Comparison of ENCODE assay signal across 24 cellular contexts in genomic region chr15:36497903-36498302, GRCh38.
DNase-seq lines count a peak whose midpoint lies in the region; ATAC-seq, FAIRE-seq and TF ChIP-seq lines count a peak whose summit lies in the region.
"Had no signal": no experiment of that assay in that cellular context is flagged by ENCODE, and none has a peak within 500 bp of the region (broad histone marks: within the 10 kb centered on the region; RNA-seq: fewer than 3 reads in every experiment).

No MANE protein-coding gene starts in this region.

- H3K9me3 ChIP-seq in SK-N-SH (no peaks in the 10 kb centered on the region), K562 (replicated peaks; ENCODE audit: control insufficient read depth, insufficient read depth, low read depth, low read length) (no peaks in the 10 kb centered on the region), muscle layer of duodenum (ENCODE audit: control insufficient read depth in 1 of 2, low read length in 2 of 2) (no peaks in the 10 kb centered on the region)
- H3K9me3 ChIP-seq: testis had no signal

- no peaks in the 10 kb centered on the region for H3K9me2 ChIP-seq in SK-N-SH

- peaks cover 4% of the 10 kb centered on the region for H3K27me3 Mint-ChIP-seq in activated CD4-positive, alpha-beta T cell treated with anti-CD3 and anti-CD28 coated beads, Interleukin-2, amount 10 ng/mL, durations not matched to agents 24 days and 14 days

- no peak for FAIRE-seq in K562 (lab: Jason Lieb, UNC)
- FAIRE-seq: HepG2 had no signal

- DNase-seq in SK-N-SH (no peak), K562 (ENCODE audit: extremely low read depth in 1 of 4, low spot score in 3 of 4) (no peak)
- DNase-seq in activated CD4-positive, alpha-beta T cell treated with anti-CD3 and anti-CD28 coated beads, Interleukin-2, amount 10 ng/mL, durations not matched to agents 24 days and 14 days = no peak
- DNase-seq in activated CD4-positive, alpha-beta T cell treated with anti-CD3 and anti-CD28 coated beads, Interleukin-2, amount 50 U/mL, for 4 hours = no peak
- DNase-seq: activated effector memory CD4-positive, alpha-beta T cell treated with Interleukin-2 at 50 U/mL for 16 hours; activated naive CD8-positive, alpha-beta T cell treated with anti-CD3 and anti-CD28 coated beads, Interleukin-2, amount 10 ng/mL, durations not matched to agents 7 days and 5 days; DMS53; foreskin fibroblast; GDM1; hypothalamus; NCI-H1105 treated with DMSO at 0.1 percent for 48 hours; NK-92 treated with Interleukin-12 subunit alpha and Interleukin-12 subunit beta, amount 100 ng/mL, for 24 hours; stimulated activated CD4-positive, alpha-beta T cell treated with anti-CD3 and anti-CD28 coated beads, Interleukin-2, amount 100 ng/mL, for 48 hours; stimulated activated naive CD4-positive, alpha-beta T cell; testis had no signal

- in situ Hi-C loops in K562 (cut with MboI) = no loop called here

- H3K4me3 ChIP-seq in SK-N-SH (ENCODE audit: low read depth in 2 of 2, low read length in 1 of 2) (no peak overlapping the region), K562 (no peak overlapping the region), muscle layer of duodenum (ENCODE audit: low read depth in 1 of 2, low read length in 2 of 2) (peak overlapping the region; percentile 7 to 27)
- H3K4me3 ChIP-seq: testis had no signal

- H3K27ac ChIP-seq in SK-N-SH (ENCODE audit: low read depth in 2 of 2, low read length in 1 of 2) (no peak overlapping the region), K562 (ENCODE audit: extremely low read depth, low read depth, low read length) (no peak overlapping the region), muscle layer of duodenum (ENCODE audit: low read length) (peak overlapping the region; percentile 42)
- H3K27ac ChIP-seq: 22Rv1, HL-60, testis, VCaP had no signal

- H3K27ac Mint-ChIP-seq in activated CD4-positive, alpha-beta T cell treated with anti-CD3 and anti-CD28 coated beads, Interleukin-2, amount 10 ng/mL, durations not matched to agents 24 days and 14 days = no peak overlapping the region
- H3K27ac Mint-ChIP-seq: activated naive CD8-positive, alpha-beta T cell treated with anti-CD3 and anti-CD28 coated beads, Interleukin-2, amount 10 ng/mL, durations not matched to agents 7 days and 5 days; B cell had no signal

- H3K4me2 ChIP-seq in SK-N-SH (no peak overlapping the region), K562 (ENCODE audit: insufficient read depth, low read length) (no peak overlapping the region)

- H3K9me1 ChIP-seq in K562 (ENCODE audit: control insufficient read depth, insufficient read depth, low read length) = no peaks in the 10 kb centered on the region

- H3K9ac ChIP-seq in SK-N-SH (no peak overlapping the region), K562 (ENCODE audit: insufficient read depth in 1 of 2, low read depth in 2 of 2, low read length in 2 of 2) (no peak overlapping the region)

- TF ChIP-seq EP300 in SK-N-SH (IDR thresholded peaks at IDR 0.05; ENCODE audit: borderline replicate concordance in 1 of 2, low read depth in 1 of 2, low read length in 1 of 2) (no peak), K562 (IDR thresholded peaks at IDR 0.05; ENCODE audit: low read length) (no peak)

- H4K20me1 ChIP-seq in SK-N-SH (ENCODE audit: insufficient read depth) (no peaks in the 10 kb centered on the region), K562 (replicated peaks; ENCODE audit: control insufficient read depth, insufficient read depth, low read length) (no peaks in the 10 kb centered on the region)

- no peaks in the 10 kb centered on the region for H3K9me3 Mint-ChIP-seq in activated CD4-positive, alpha-beta T cell treated with anti-CD3 and anti-CD28 coated beads, Interleukin-2, amount 10 ng/mL, durations not matched to agents 24 days and 14 days
- H3K9me3 Mint-ChIP-seq: activated naive CD8-positive, alpha-beta T cell treated with anti-CD3 and anti-CD28 coated beads, Interleukin-2, amount 10 ng/mL, durations not matched to agents 7 days and 5 days had no signal

- CTCF ChIA-PET in SK-N-SH (lab: Yijun Ruan, JAX) (interaction anchor here (1.0 kb wide), 1 partner anchor 746 kb away, joined by 3 read pairs; no protein-coding TSS in a partner anchor), K562 (lab: Yijun Ruan, JAX; ENCODE audit: low intra/inter-chr PET ratio) (no interaction called here)

- no peaks in the 10 kb centered on the region for H3K4me1 Mint-ChIP-seq in activated CD4-positive, alpha-beta T cell treated with anti-CD3 and anti-CD28 coated beads, Interleukin-2, amount 10 ng/mL, durations not matched to agents 24 days and 14 days
- H3K4me1 Mint-ChIP-seq: activated naive CD8-positive, alpha-beta T cell treated with anti-CD3 and anti-CD28 coated beads, Interleukin-2, amount 10 ng/mL, durations not matched to agents 7 days and 5 days; B cell had no signal

- no peak for TF ChIP-seq RAD21 in SK-N-SH (IDR thresholded peaks at IDR 0.05; ENCODE audit: low read length)
- TF ChIP-seq RAD21 in K562 (CRISPR knock-in tag; conservative IDR thresholded peaks at IDR 0.05 in 1 of 2, IDR thresholded peaks at IDR 0.05 in 1 of 2) = no peak

- ATAC-seq in SK-N-SH treated with all-trans-retinoic acid at 6 μM for 48 hours = no peak
- ATAC-seq in K562 = no peak
- ATAC-seq in GM19395 (IDR thresholded peaks at IDR 0.05; ENCODE audit: unreplicated experiment) = no peak
- no peak for ATAC-seq in GM19397 (IDR thresholded peaks at IDR 0.05; ENCODE audit: unreplicated experiment)
- ATAC-seq: HepG2 had no signal

- H3K27me3 ChIP-seq in SK-N-SH (ENCODE audit: insufficient read depth) (no peaks in the 10 kb centered on the region), K562 (ENCODE audit: control insufficient read depth in 2 of 2, insufficient read depth in 2 of 2, low read length in 2 of 2) (no peaks in the 10 kb centered on the region), muscle layer of duodenum (ENCODE audit: low read depth, low read length) (no peaks in the 10 kb centered on the region)
- H3K27me3 ChIP-seq: testis had no signal

- no peak for TF ChIP-seq POLR2A in K562 (conservative IDR thresholded peaks at IDR 0.05)

- H2AFZ ChIP-seq in SK-N-SH (ENCODE audit: low read depth) (peak overlapping the region; percentile 70; the same call in 1 of the 2 replicates), K562 (ENCODE audit: low read depth, low read length) (peak overlapping the region; percentile 61)

- H3K36me3 ChIP-seq in SK-N-SH (replicated peaks in 1 of 2; ENCODE audit: control insufficient read depth in 1 of 2, insufficient read depth in 2 of 2, low read length in 1 of 2) (no peaks in the 10 kb centered on the region), K562 (ENCODE audit: control insufficient read depth, insufficient read depth, low read length) (no peaks in the 10 kb centered on the region), muscle layer of duodenum (ENCODE audit: control insufficient read depth in 1 of 2, insufficient read depth in 2 of 2, low read length in 2 of 2) (no peaks in the 10 kb centered on the region)

- no peaks in the 10 kb centered on the region for H3F3A ChIP-seq in SK-N-SH (replicated peaks; ENCODE audit: insufficient read depth)

- H3K4me1 ChIP-seq in SK-N-SH (ENCODE audit: control insufficient read depth in 1 of 2, insufficient read depth in 2 of 2, low read depth in 1 of 2, low read length in 1 of 2) = peaks cover 4 to 12% of the 10 kb centered on the region in 2 experiments; a peak in 2 of 4 replicates
- no peaks in the 10 kb centered on the region for H3K4me1 ChIP-seq in K562 (replicated peaks in 1 of 2; ENCODE audit: control insufficient read depth in 2 of 2, insufficient read depth in 2 of 2, low read length in 2 of 2)
- peaks cover 4 to 14% of the 10 kb centered on the region in 2 donors for H3K4me1 ChIP-seq in muscle layer of duodenum (ENCODE audit: control insufficient read depth in 1 of 2, insufficient read depth in 2 of 2, low read length in 2 of 2)
- H3K4me1 ChIP-seq: testis had no signal

- no peak overlapping the region for H3K4me3 Mint-ChIP-seq in activated CD4-positive, alpha-beta T cell treated with anti-CD3 and anti-CD28 coated beads, Interleukin-2, amount 10 ng/mL, durations not matched to agents 24 days and 14 days
- H3K4me3 Mint-ChIP-seq: activated naive CD8-positive, alpha-beta T cell treated with anti-CD3 and anti-CD28 coated beads, Interleukin-2, amount 10 ng/mL, durations not matched to agents 7 days and 5 days; B cell had no signal

- intact Hi-C loops in K562 (cut with micrococcal nuclease) = loop anchor here (5.0 kb wide), 1 partner anchor 981 kb away; no protein-coding TSS in a partner anchor
- intact Hi-C loops in activated CD4-positive, alpha-beta T cell treated with anti-CD3 and anti-CD28 coated beads, Interleukin-2, amount 10 ng/mL, durations not matched to agents 24 days and 14 days (cut with micrococcal nuclease) = no loop called here

- POLR2A ChIA-PET in SK-N-SH (lab: Yijun Ruan, JAX) = no interaction called here
- POLR2A ChIA-PET in K562 (lab: Yijun Ruan, JAX) = no interaction called here

- no TSS peak for BruUV-seq in K562 (replicated peaks; lab: Mats Ljungman, UMichigan)

- no peaks in the 10 kb centered on the region for H3K79me2 ChIP-seq in SK-N-SH (ENCODE audit: insufficient read depth)
- H3K79me2 ChIP-seq in K562 (ENCODE audit: control insufficient read depth, insufficient read depth, low read length) = no peaks in the 10 kb centered on the region

- TF ChIP-seq CTCF in SK-N-SH (IDR thresholded peaks at IDR 0.05) (no peak), K562 (IDR thresholded peaks at IDR 0.05 in 2 of 3, conservative IDR thresholded peaks at IDR 0.05 in 1 of 3; ENCODE audit: insufficient read depth in 2 of 3, low read depth in 1 of 3, low read length in 3 of 3) (no peak)

- 85% methylated on average over 5 of the region's 5 CpGs for WGBS in SK-N-SH (ENCODE audit: low lambda C conversion rate)
- 63% methylated on average over 5 of the region's 5 CpGs for WGBS in K562 (ENCODE audit: insufficient coverage, low coverage, missing lambda C conversion rate)

- H3K36me3 Mint-ChIP-seq in activated CD4-positive, alpha-beta T cell treated with anti-CD3 and anti-CD28 coated beads, Interleukin-2, amount 10 ng/mL, durations not matched to agents 24 days and 14 days (ENCODE audit: low read depth) = no peaks in the 10 kb centered on the region
- H3K36me3 Mint-ChIP-seq: activated naive CD8-positive, alpha-beta T cell treated with anti-CD3 and anti-CD28 coated beads, Interleukin-2, amount 10 ng/mL, durations not matched to agents 7 days and 5 days had no signal

TF ChIP-seq in SK-N-SH, 30 proteins besides CTCF, POLR2A, EP300 and RAD21 (continues in another document):
- TF ChIP-seq TCF12 (IDR thresholded peaks at IDR 0.05) = no peak
- TF ChIP-seq NRF1 (IDR thresholded peaks at IDR 0.05; ENCODE audit: low read depth, low read length) = no peak
- no peak for TF ChIP-seq GABPA (IDR thresholded peaks at IDR 0.05; ENCODE audit: low read depth)
- no peak for TF ChIP-seq RFX5 (IDR thresholded peaks at IDR 0.05; ENCODE audit: low read length)

TF ChIP-seq in SK-N-SH treated with all-trans-retinoic acid at 6 μM for 48 hours, 23 proteins besides CTCF, POLR2A, EP300 and RAD21 (continues in another document):
- no peak for TF ChIP-seq ESRRG (CRISPR knock-in tag; IDR thresholded peaks at IDR 0.05)

Comparison
In these comparisons a context has a peak if more than half of its experiments do, and no peak if none do; other contexts are left out.
1. H3K4me3 ChIP-seq: peak in muscle layer of duodenum (2 of 2); none in SK-N-SH (0 of 2) and K562 (single experiment).